Comparison of ENCODE assay signal across 8 cellular contexts in the genomic region with DNA sequence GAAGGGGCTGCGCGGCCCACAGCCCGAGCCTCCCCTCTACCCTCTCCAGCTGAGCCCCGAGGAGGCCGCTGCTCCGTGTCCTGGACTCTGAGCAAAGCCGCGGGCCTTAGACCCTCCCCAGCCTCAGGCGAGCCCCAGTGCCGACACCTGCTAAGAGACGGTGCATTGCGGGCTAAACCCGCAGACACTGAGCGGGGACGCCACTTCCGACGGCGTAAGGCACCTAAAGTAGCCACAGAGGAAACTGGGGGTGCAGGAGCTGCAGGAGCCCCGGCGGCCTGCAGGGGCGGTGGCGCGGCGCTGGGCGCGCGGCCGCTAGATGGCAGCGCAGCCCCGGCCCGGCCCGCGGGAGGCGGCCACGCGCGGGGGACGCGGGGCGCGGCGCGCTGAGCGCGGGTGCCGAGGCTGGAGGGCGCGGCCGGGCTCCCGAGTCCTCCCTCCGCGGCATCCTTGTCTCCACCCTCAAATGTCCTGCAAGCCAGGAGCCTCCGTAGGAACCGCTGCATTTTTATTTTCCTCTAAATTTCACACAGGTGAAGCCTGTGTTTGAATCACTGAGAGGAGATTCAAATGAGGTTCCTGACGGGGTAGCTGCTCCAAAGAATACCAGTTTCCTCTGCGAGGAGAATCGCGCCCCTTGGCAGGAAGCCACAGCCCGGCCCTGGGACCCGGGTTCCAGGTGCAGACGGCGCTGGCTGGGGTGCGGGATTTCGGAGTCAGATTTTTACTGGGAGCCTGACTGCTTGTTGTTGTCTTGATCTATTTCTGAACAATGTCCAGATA.
A peak's percentile ranks its signal among the peaks of the same experiment; 100 is the strongest.
DNase-seq lines count a peak whose midpoint lies in the region; ATAC-seq lines count a peak whose summit lies in the region.

No MANE protein-coding gene starts in this region.

- no peaks in the 10 kb centered on the region for H3K9me3 ChIP-seq in iPS-18c (ENCODE audit: control insufficient read depth, insufficient read depth, low read length)

- DNase-seq in DMS 273 (lab: John Stamatoyannopoulos, UW; ENCODE audit: unreplicated experiment): peak; percentile 83
- peak; percentile 30 for DNase-seq in HK-2 (ENCODE audit: unreplicated experiment)
- DNase-seq in T follicular helper cell (ENCODE audit: low read depth): peak; percentile 25
- DNase-seq in amniotic epithelial cell (ENCODE audit: low read depth): peak; percentile 3
- peak; percentile 6 to 42 for DNase-seq in stimulated activated CD4-positive, alpha-beta T cell treated with anti-CD3 and anti-CD28 coated beads, Interleukin-15, amount 100 ng/mL, for 1 hour (ENCODE audit: low read depth in 1 of 2, low spot score in 1 of 2)
- DNase-seq in effector CD8-positive, alpha-beta T cell (lab: John Stamatoyannopoulos, UW): no peak

- peak overlapping the region; percentile 58 for H3K4me3 ChIP-seq in iPS-18c (ENCODE audit: insufficient read depth, low read depth, low read length)

- peak; percentile 99 for ATAC-seq in GM21367 (IDR thresholded peaks at IDR 0.05; ENCODE audit: unreplicated experiment)
